Comparison of ENCODE assay signal across 14 cellular contexts in the genomic region with DNA sequence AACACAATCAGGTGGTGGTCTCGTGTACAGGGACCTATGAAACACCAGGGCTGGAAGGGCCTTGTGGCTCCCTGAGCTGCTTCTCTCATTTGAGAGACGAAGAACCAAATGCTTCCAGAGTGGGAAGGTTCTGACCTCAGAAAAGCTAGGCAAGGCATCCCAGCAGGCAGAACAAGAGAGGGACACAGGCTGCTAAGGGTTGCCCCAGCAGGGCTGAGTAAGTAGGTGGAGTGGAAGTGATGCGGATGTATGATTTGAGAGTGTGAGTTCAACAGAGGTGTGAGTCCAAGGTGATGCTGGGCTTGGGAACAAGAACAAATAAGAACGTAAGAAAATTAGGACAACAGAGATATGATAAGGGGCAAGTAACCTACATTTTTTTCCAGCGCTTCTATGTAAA.
"Had no signal": no experiment of that assay in that cellular context is flagged by ENCODE, and none has a peak within 500 bp of the region (broad histone marks: within the 10 kb centered on the region; RNA-seq: fewer than 3 reads in every experiment).

No MANE protein-coding gene starts in this region.

- H3K27me3 ChIP-seq: body of pancreas, neutrophil, suprapubic skin had no signal

- DNase-seq: activated CD4-positive, alpha-beta T cell treated with anti-CD3 and anti-CD28 coated beads, Interleukin-2, amount 50 U/mL, for 1 hour; activated gamma-delta T cell treated with Interleukin-2 at 50 U/mL for 16 hours; activated T-cell treated with anti-CD3 and anti-CD28 coated beads, Interleukin-2, amount 50 U/mL, for 4 hours; amygdala; body of pancreas; central memory CD4-positive, alpha-beta T cell; foreskin fibroblast; hippocampal formation; posterior cingulate gyrus; stimulated activated CD4-positive, alpha-beta T cell treated with anti-CD3 and anti-CD28 coated beads, Interleukin-4, amount 100 ng/mL, for 1 hour; stimulated activated naive CD4-positive, alpha-beta T cell had no signal

- ATAC-seq: body of pancreas had no signal

- H3K4me3 Mint-ChIP-seq: activated T-cell treated with anti-CD3 and anti-CD28 coated beads, Interleukin-2, amount 50 U/mL, for 4 hours had no signal

- H3K9me3 Mint-ChIP-seq: activated T-cell treated with anti-CD3 and anti-CD28 coated beads, Interleukin-2, amount 50 U/mL, for 4 hours had no signal

- H3K9me3 ChIP-seq: body of pancreas, neutrophil, suprapubic skin had no signal

- H3K27ac ChIP-seq: body of pancreas, coronary artery, neutrophil, suprapubic skin had no signal

- H3K4me3 ChIP-seq: body of pancreas, coronary artery, suprapubic skin had no signal
